8 cellular contexts compared by ENCODE assay signal in genomic region chr12:6778212-6778570, GRCh38. TPM values are rescaled to one million over a fixed set of nuclear protein-coding genes. Genes with fewer than 3 reads are reported as not detected.
DNase-seq lines count a peak whose midpoint lies in the region; ATAC-seq, FAIRE-seq and TF ChIP-seq lines count a peak whose summit lies in the region.

No MANE protein-coding gene starts in this region.

- DNase-seq in DMS53 (lab: John Stamatoyannopoulos, UW) (peak; percentile 74), DMS53 treated with DMSO at 0.1 percent for 48 hours (lab: John Stamatoyannopoulos, UW; ENCODE audit: unreplicated experiment) (no peak), head of caudate nucleus (peak in 33 of 42 donors; percentile 13 to 71 (median 46)), sciatic nerve (ENCODE audit: low spot score) (no peak), posterior vena cava (ENCODE audit: low spot score) (no peak), NCI-H1694 (lab: John Stamatoyannopoulos, UW) (no peak), GM12892 (ENCODE audit: insufficient read length) (no peak)

- FAIRE-seq in GM12892 (lab: Jason Lieb, UNC) = no peak

- TF ChIP-seq CTCF in VCaP (conservative IDR thresholded peaks at IDR 0.05) = no peak

- ATAC-seq in sciatic nerve = peak; percentile 77

- peak overlapping the region; percentile 87 for H3K27ac ChIP-seq in VCaP

- TF ChIP-seq POLR2A in GM12892 (IDR thresholded peaks at IDR 0.05; ENCODE audit: low read depth, low read length) = no peak

- intact Hi-C loops in head of caudate nucleus (cut with DNase I) = no loop called here
- intact Hi-C loops in sciatic nerve (cut with DNase I) = no loop called here
- intact Hi-C loops in posterior vena cava (cut with DNase I) = loop anchor here in 1 of 2 donors (2.0 to 5.0 kb wide), 3 partner anchors 25 to 156 kb away; partner anchors contain the start of gene MLF2

RNA-seq across cellular contexts. Expression of gene LAG3, which starts 5.9 kb away (rescaled TPM):
- total RNA-seq in sciatic nerve (3.4 TPM), posterior vena cava (1 to 10 TPM in 1 of 2 donors, under 1 TPM in 1; 0.57 to 1.2 TPM)
- polyA plus RNA-seq in GM12892 (2012; ENCODE audit: missing spikeins) = 0.74 TPM

RNA-seq across cellular contexts. Expression of gene CD4, which starts 11.1 kb away (rescaled TPM):
- total RNA-seq in sciatic nerve (20.6 TPM), posterior vena cava (10 to 100 TPM; 12.9 to 36.0 TPM)
- polyA plus RNA-seq in GM12892 (2012; ENCODE audit: missing spikeins) = not detected

RNA-seq across cellular contexts. Expression of gene PTMS, which starts 12.0 kb away (rescaled TPM):
- total RNA-seq in sciatic nerve = 352 TPM
- total RNA-seq in posterior vena cava = 100 to 1,000 TPM; 373 to 398 TPM
- polyA plus RNA-seq in GM12892 (2012; ENCODE audit: missing spikeins) = 29.4 TPM

RNA-seq across cellular contexts. Expression of gene MLF2, which starts 25.2 kb away (rescaled TPM):
- total RNA-seq in sciatic nerve (98.6 TPM), posterior vena cava (100 to 1,000 TPM; 106 to 145 TPM)
- polyA plus RNA-seq in GM12892 (2012; ENCODE audit: missing spikeins) = 82.5 TPM

RNA-seq across cellular contexts. Expression of gene GPR162, which starts 43.4 kb away (rescaled TPM):
- 4.5 TPM for total RNA-seq in sciatic nerve
- total RNA-seq in posterior vena cava = 1 to 10 TPM; 3.9 to 5.1 TPM
- polyA plus RNA-seq in GM12892 (2012; ENCODE audit: missing spikeins) = not detected

Comparison
In these comparisons a context has a peak if more than half of its experiments do, and no peak if none do; other contexts are left out.
1. DNase-seq: peak in DMS53 (single experiment) and head of caudate nucleus (33 of 42); none in DMS53 treated with DMSO at 0.1 percent for 48 hours (single experiment), sciatic nerve (single experiment), posterior vena cava (single experiment), NCI-H1694 (single experiment) and GM12892 (single experiment).